Comparison of ENCODE assay signal across 25 cellular contexts in the genomic region with DNA sequence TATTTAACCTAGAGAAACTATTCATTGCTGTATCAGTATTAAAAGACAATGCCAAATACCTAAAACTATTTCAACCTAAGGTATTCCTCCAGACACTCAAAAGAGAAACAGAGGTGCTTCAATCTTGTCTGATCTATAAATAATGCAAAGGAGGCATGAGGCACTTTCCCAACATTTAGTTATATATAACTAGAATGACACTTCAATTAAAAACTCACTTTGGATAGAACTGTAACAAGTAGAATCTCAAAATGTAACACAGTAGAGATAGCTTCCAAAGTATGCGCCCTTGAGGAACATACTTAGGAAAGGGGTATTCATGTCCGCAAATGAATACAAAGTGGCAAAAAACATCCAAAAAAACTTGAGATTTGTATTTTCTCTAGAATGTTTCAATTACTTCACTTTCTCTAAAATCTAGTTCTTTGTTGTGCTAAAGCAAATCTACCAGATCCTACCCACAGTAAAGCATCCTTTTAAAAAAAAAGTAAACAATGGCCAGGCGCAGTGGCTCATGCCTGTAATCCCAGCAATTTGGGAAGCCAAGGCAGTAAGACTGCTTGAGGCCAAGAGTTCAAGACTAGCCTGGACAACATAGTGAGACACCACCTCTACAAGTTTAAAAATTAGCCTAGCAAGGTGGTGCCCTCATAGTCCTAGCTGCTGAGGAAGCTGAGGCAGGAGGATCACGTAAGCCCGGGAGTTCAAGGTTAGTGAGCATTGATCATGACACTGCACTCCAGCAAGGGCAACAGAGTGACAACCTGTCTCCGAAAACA.
"Had no signal": no experiment of that assay in that cellular context is flagged by ENCODE, and none has a peak within 500 bp of the region (broad histone marks: within the 10 kb centered on the region; RNA-seq: fewer than 3 reads in every experiment).

No MANE protein-coding gene starts in this region.

- H3K36me3 ChIP-seq: uterus had no signal

- H3K9ac ChIP-seq: neural progenitor cell had no signal

- H2AFZ ChIP-seq: neural progenitor cell had no signal

- H3K4me1 Mint-ChIP-seq: endodermal cell, neural progenitor cell had no signal

- H3K4me3 Mint-ChIP-seq: activated naive CD8-positive, alpha-beta T cell treated with anti-CD3 and anti-CD28 coated beads, Interleukin-2, amount 10 ng/mL, durations not matched to agents 7 days and 5 days; activated T-helper 17 cell treated with anti-CD3 and anti-CD28 coated beads, Interleukin-2, amount 50 U/mL, for 72 hours; endodermal cell; mesothelial cell of epicardium; naive thymus-derived CD8-positive, alpha-beta T cell; neural progenitor cell; T-helper 17 cell had no signal

- DNase-seq: activated CD4-positive, alpha-beta T cell treated with anti-CD3 and anti-CD28 coated beads for 4 hours; activated CD4-positive, alpha-beta T cell treated with anti-CD3 and anti-CD28 coated beads, Interleukin-2, amount 50 U/mL, for 48 hours; activated CD4-positive, CD25-positive, alpha-beta regulatory T cell; activated naive CD4-positive, alpha-beta T cell; activated naive CD8-positive, alpha-beta T cell treated with anti-CD3 and anti-CD28 coated beads, Interleukin-2, amount 10 ng/mL, durations not matched to agents 7 days and 5 days; amniotic stem cell; cerebellar nuclear complex; cortex of kidney; endodermal cell; heart right ventricle; kidney; naive thymus-derived CD8-positive, alpha-beta T cell; posterior cingulate gyrus; sigmoid colon; stimulated activated CD4-positive, alpha-beta T cell treated with anti-CD3 and anti-CD28 coated beads, Interleukin-4, amount 100 ng/mL, for 4 hours; stomach; T-helper 17 cell; uterus had no signal

- H3K27ac ChIP-seq: neural progenitor cell, sigmoid colon, stomach, suprapubic skin, tibial nerve, uterus had no signal

- H3K4me1 ChIP-seq: uterus had no signal

- H3K27me3 Mint-ChIP-seq: activated naive CD8-positive, alpha-beta T cell treated with anti-CD3 and anti-CD28 coated beads, Interleukin-2, amount 10 ng/mL, durations not matched to agents 7 days and 5 days; activated T-helper 17 cell treated with anti-CD3 and anti-CD28 coated beads, Interleukin-2, amount 50 U/mL, for 72 hours; naive thymus-derived CD8-positive, alpha-beta T cell; T-helper 17 cell had no signal

- H3K27ac Mint-ChIP-seq: activated naive CD8-positive, alpha-beta T cell treated with anti-CD3 and anti-CD28 coated beads, Interleukin-2, amount 10 ng/mL, durations not matched to agents 7 days and 5 days; activated T-helper 17 cell treated with anti-CD3 and anti-CD28 coated beads, Interleukin-2, amount 50 U/mL, for 72 hours; endodermal cell; mesothelial cell of epicardium; neural progenitor cell; T-helper 17 cell had no signal

- H3K4me2 ChIP-seq: neural progenitor cell had no signal

- H3K9me3 ChIP-seq: heart right ventricle, sigmoid colon, stomach, suprapubic skin, tibial nerve, uterus had no signal

- H3K27me3 ChIP-seq: heart right ventricle, neural progenitor cell, sigmoid colon, stomach, suprapubic skin, tibial nerve, uterus had no signal

- H3K9me3 Mint-ChIP-seq: activated naive CD8-positive, alpha-beta T cell treated with anti-CD3 and anti-CD28 coated beads, Interleukin-2, amount 10 ng/mL, durations not matched to agents 7 days and 5 days; activated T-helper 17 cell treated with anti-CD3 and anti-CD28 coated beads, Interleukin-2, amount 50 U/mL, for 72 hours; endodermal cell; mesothelial cell of epicardium; naive thymus-derived CD8-positive, alpha-beta T cell; neural progenitor cell had no signal

- H3K4me3 ChIP-seq: heart right ventricle, lung, neural progenitor cell, sigmoid colon, stomach, suprapubic skin, tibial nerve, uterus had no signal

- ATAC-seq: activated T-helper 17 cell treated with anti-CD3 and anti-CD28 coated beads, Interleukin-2, amount 50 U/mL, for 72 hours; left lobe of liver; naive thymus-derived CD8-positive, alpha-beta T cell; T-helper 17 cell had no signal
